ENCODE assay signal across 9 cellular contexts in the genomic region with DNA sequence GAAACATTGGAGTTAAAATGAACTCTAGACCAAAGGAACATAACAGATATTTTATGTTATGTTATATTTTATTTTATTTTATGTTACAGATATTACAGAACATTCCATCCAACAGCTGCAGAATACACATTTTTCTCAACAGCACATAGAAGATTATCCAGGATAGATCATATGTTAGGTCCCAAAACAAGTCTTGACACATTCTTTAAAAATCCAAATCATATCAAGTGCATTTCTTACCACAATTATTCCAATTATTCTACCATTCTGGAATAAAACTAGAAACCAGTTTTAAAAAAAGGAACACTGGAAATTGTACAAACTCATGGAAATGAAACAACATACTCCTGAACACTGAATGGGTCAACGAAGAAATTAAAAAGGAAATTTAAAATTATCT. TPM values are rescaled to one million over a fixed set of nuclear protein-coding genes. Genes with fewer than 3 reads are reported as not detected.
"Had no signal": no experiment of that assay in that cellular context is flagged by ENCODE, and none has a peak within 500 bp of the region (broad histone marks: within the 10 kb centered on the region; RNA-seq: fewer than 3 reads in every experiment).

No MANE protein-coding gene starts in this region.

- ATAC-seq: GM12878 had no signal

- H3K4me3 ChIP-seq: GM12878 had no signal

- FAIRE-seq: G401.6, GM12878, GM12891, GM12892, GM18507, GM19239 had no signal

- DNase-seq: GDM1, GF-D8 had no signal

RNA-seq across cellular contexts. Expression of a gene that starts 31.7 kb away (rescaled TPM):
- total RNA-seq: G401 had no signal
